10 cellular contexts compared by ENCODE assay signal in genomic region chr3:28240440-28240839, GRCh38. TPM values are rescaled to one million over a fixed set of nuclear protein-coding genes. Genes with fewer than 3 reads are reported as not detected.
A peak's percentile ranks its signal among the peaks of the same experiment; 100 is the strongest.
DNase-seq lines count a peak whose midpoint lies in the region; ATAC-seq, FAIRE-seq and TF ChIP-seq lines count a peak whose summit lies in the region.
"Had no signal": no experiment of that assay in that cellular context is flagged by ENCODE, and none has a peak within 500 bp of the region (broad histone marks: within the 10 kb centered on the region; RNA-seq: fewer than 3 reads in every experiment).

No MANE protein-coding gene starts in this region.

- TF ChIP-seq POLR2A in H54 (IDR thresholded peaks at IDR 0.05; ENCODE audit: low read depth, low read length) = no peak

- H3K4me1 ChIP-seq in thoracic aorta (ENCODE audit: control insufficient read depth in 1 of 2, low read depth in 2 of 2) = peaks cover 6 to 18% of the 10 kb centered on the region in 2 donors

- peaks cover 5% of the 10 kb centered on the region for H3K36me3 Mint-ChIP-seq in activated B cell treated with CpG ODN at 0.5 μM for 24 hours (ENCODE audit: low read depth)

- peak overlapping the region; percentile 85 for H3K4me3 ChIP-seq in thoracic aorta

- ATAC-seq in activated B cell treated with CpG ODN at 0.5 μM for 24 hours (ENCODE audit: low read depth) (no peak), thoracic aorta (ENCODE audit: insufficient number of reproducible peaks, low FRiP score, low read depth) (no peak), HG02884 (IDR thresholded peaks at IDR 0.05; ENCODE audit: unreplicated experiment) (no peak)

- no peaks in the 10 kb centered on the region for H3K36me3 ChIP-seq in thoracic aorta

- TF ChIP-seq CTCF in activated B cell treated with CpG ODN at 0.5 μM for 24 hours (IDR thresholded peaks at IDR 0.05) (no peak), thoracic aorta (IDR thresholded peaks at IDR 0.05) (no peak)

- peaks cover 27% of the 10 kb centered on the region for H3K4me1 Mint-ChIP-seq in activated B cell treated with CpG ODN at 0.5 μM for 24 hours

- no peaks in the 10 kb centered on the region for H3K9me3 Mint-ChIP-seq in activated B cell treated with CpG ODN at 0.5 μM for 24 hours

- intact Hi-C loops in activated B cell treated with CpG ODN at 0.5 μM for 24 hours (cut with micrococcal nuclease) = loop anchor here (2.0 kb wide), 1 partner anchor 528 kb away; no protein-coding TSS in a partner anchor

- CTCF ChIA-PET in activated B cell treated with CpG ODN at 0.5 μM for 24 hours (lab: Charles Lee) = interaction anchor here (1.1 kb wide), 1 partner anchor 88 kb away, joined by 4 read pairs; no protein-coding TSS in a partner anchor

- peak overlapping the region; percentile 98 for H3K4me3 Mint-ChIP-seq in activated B cell treated with CpG ODN at 0.5 μM for 24 hours

- no peaks in the 10 kb centered on the region for H3K27me3 Mint-ChIP-seq in activated B cell treated with CpG ODN at 0.5 μM for 24 hours

- H3K27ac Mint-ChIP-seq in activated B cell treated with CpG ODN at 0.5 μM for 24 hours = no peak overlapping the region

- DNase-seq in activated CD8-positive, alpha-beta memory T cell treated with anti-CD3 and anti-CD28 coated beads, Interleukin-2, amount 50 U/mL, for 48 hours = peak; percentile 53
- DNase-seq in activated CD8-positive, alpha-beta memory T cell treated with anti-CD3 and anti-CD28 coated beads for 24 hours = no peak
- peak; percentile 14 for DNase-seq in activated B cell treated with CpG ODN at 0.5 μM for 24 hours
- peak; percentile 61 for DNase-seq in islet precursor cell
- no peak for DNase-seq in thoracic aorta (ENCODE audit: low spot score)
- DNase-seq in H54 (ENCODE audit: insufficient read length, low spot score) = no peak
- DNase-seq in LoVo (ENCODE audit: low spot score) = no peak
- DNase-seq: COR-L47; effector CD8-positive, alpha-beta T cell had no signal

- H3K9me3 ChIP-seq in thoracic aorta = no peaks in the 10 kb centered on the region

- H3K27ac ChIP-seq in thoracic aorta = no peak overlapping the region

- no peak for FAIRE-seq in H54 (lab: Jason Lieb, UNC)

- H3K27me3 ChIP-seq in thoracic aorta (replicated peaks; ENCODE audit: insufficient read depth) = no peaks in the 10 kb centered on the region

- POLR2A ChIA-PET in activated B cell treated with CpG ODN at 0.5 μM for 24 hours (lab: Charles Lee) = no interaction called here

RNA-seq across cellular contexts. Expression of gene CMC1, which starts 1.0 kb away (rescaled TPM):
- total RNA-seq in activated B cell treated with CpG ODN at 0.5 μM for 24 hours (10.9 and 14.2 TPM in 2 replicates), thoracic aorta (1 to 10 TPM; 3.3 to 5.6 TPM)

Comparison
In these comparisons a context has a peak if more than half of its experiments do, and no peak if none do; other contexts are left out.
1. DNase-seq: peak in activated CD8-positive, alpha-beta memory T cell treated with anti-CD3 and anti-CD28 coated beads, Interleukin-2, amount 50 U/mL, for 48 hours (single experiment), activated B cell treated with CpG ODN at 0.5 μM for 24 hours (single experiment) and islet precursor cell (single experiment); none in activated CD8-positive, alpha-beta memory T cell treated with anti-CD3 and anti-CD28 coated beads for 24 hours (single experiment), thoracic aorta (single experiment), H54 (single experiment) and LoVo (single experiment).